Comparison of ENCODE assay signal across 12 cellular contexts in genomic region chr14:81172353-81172752, GRCh38. TPM values are rescaled to one million over a fixed set of nuclear protein-coding genes. Genes with fewer than 3 reads are reported as not detected.
DNase-seq lines count a peak whose midpoint lies in the region; ATAC-seq and TF ChIP-seq lines count a peak whose summit lies in the region.
"Had no signal": no experiment of that assay in that cellular context is flagged by ENCODE, and none has a peak within 500 bp of the region (broad histone marks: within the 10 kb centered on the region; RNA-seq: fewer than 3 reads in every experiment).

No MANE protein-coding gene starts in this region.

- DNase-seq in fibroblast of mammary gland (ENCODE audit: low read depth) (peak; percentile 56), occipital lobe (lab: John Stamatoyannopoulos, UW) (no peak), NCI-H226 (no peak)
- no peak for DNase-seq in activated CD4-positive, alpha-beta T cell treated with anti-CD3 and anti-CD28 coated beads for 4 hours
- DNase-seq: activated effector memory CD4-positive, alpha-beta T cell treated with Interleukin-2 at 50 U/mL for 16 hours; NCI-H187 treated with DMSO at 0.1 percent for 48 hours; RPMI8226 had no signal

- H3K4me3 ChIP-seq in fibroblast of mammary gland (ENCODE audit: control insufficient read depth, low read depth, low read length), result no peak overlapping the region

- TF ChIP-seq CTCF in fibroblast of mammary gland (conservative IDR thresholded peaks at IDR 0.05; ENCODE audit: control insufficient read depth, insufficient read depth, low read depth, low read length), result no peak

- ATAC-seq in GM18498 (IDR thresholded peaks at IDR 0.05; ENCODE audit: unreplicated experiment) (peak; percentile 31), GM21367 (IDR thresholded peaks at IDR 0.05; ENCODE audit: unreplicated experiment) (peak; percentile 20), HG03354 (IDR thresholded peaks at IDR 0.05; ENCODE audit: poor library complexity, severe bottlenecking, unreplicated experiment) (peak; percentile 36), GM21825 (IDR thresholded peaks at IDR 0.05; ENCODE audit: unreplicated experiment) (no peak)
- ATAC-seq: WTC11 had no signal

RNA-seq across cellular contexts. Expression of gene GTF2A1, which starts 48.4 kb away (rescaled TPM):
- 70.7 TPM for total RNA-seq in occipital lobe
